In genomic region chr14:35050652-35051051, GRCh38 we compare ENCODE assay signal across 11 cellular contexts. TPM values are rescaled to one million over a fixed set of nuclear protein-coding genes. Genes with fewer than 3 reads are reported as not detected.
DNase-seq lines count a peak whose midpoint lies in the region; ATAC-seq and TF ChIP-seq lines count a peak whose summit lies in the region.
"Had no signal": no experiment of that assay in that cellular context is flagged by ENCODE, and none has a peak within 500 bp of the region (broad histone marks: within the 10 kb centered on the region; RNA-seq: fewer than 3 reads in every experiment).

No MANE protein-coding gene starts in this region.

- H3K9ac ChIP-seq in adipocyte (ENCODE audit: low read length) = no peak overlapping the region
- H3K9ac ChIP-seq: neural progenitor cell had no signal

- no peaks in the 10 kb centered on the region for H3K27me3 ChIP-seq in breast epithelium
- no peaks in the 10 kb centered on the region for H3K27me3 ChIP-seq in adipocyte (replicated peaks; ENCODE audit: control insufficient read depth, insufficient read depth, low read length)
- no peaks in the 10 kb centered on the region for H3K27me3 ChIP-seq in right atrium auricular region
- H3K27me3 ChIP-seq in thyroid gland = no peaks in the 10 kb centered on the region
- H3K27me3 ChIP-seq: neural progenitor cell had no signal

- H3K36me3 ChIP-seq in breast epithelium = no peaks in the 10 kb centered on the region
- H3K36me3 ChIP-seq in adipocyte (ENCODE audit: control insufficient read depth, insufficient read depth, low read length, severe bottlenecking) = peaks cover 14% of the 10 kb centered on the region
- H3K36me3 ChIP-seq in right atrium auricular region = peaks cover 15% of the 10 kb centered on the region
- H3K36me3 ChIP-seq in thyroid gland = peaks cover 8 to 10% of the 10 kb centered on the region in 2 donors

- no peaks in the 10 kb centered on the region for H3K27me3 Mint-ChIP-seq in MCF 10A (ENCODE audit: insufficient read depth, unreplicated experiment)
- H3K27me3 Mint-ChIP-seq: B cell; central memory CD8-positive, alpha-beta T cell had no signal

- H3K27ac Mint-ChIP-seq in MCF 10A (ENCODE audit: low read depth, unreplicated experiment) = peak overlapping the region; percentile 9
- H3K27ac Mint-ChIP-seq: B cell, neural progenitor cell had no signal

- TF ChIP-seq POLR2A in breast epithelium (IDR thresholded peaks at IDR 0.05) (no peak), thyroid gland (IDR thresholded peaks at IDR 0.05) (no peak)

- H3K36me3 Mint-ChIP-seq in MCF 10A (ENCODE audit: insufficient read depth, unreplicated experiment) = peaks cover 39% of the 10 kb centered on the region

- H3K27ac ChIP-seq in breast epithelium = no peak overlapping the region
- H3K27ac ChIP-seq in right atrium auricular region = peak overlapping the region; percentile 74 to 80
- peak overlapping the region in 2 of 3 donors; percentile 2 to 10 for H3K27ac ChIP-seq in thyroid gland
- H3K27ac ChIP-seq: neural progenitor cell had no signal

- no peaks in the 10 kb centered on the region for H3K9me3 Mint-ChIP-seq in MCF 10A (ENCODE audit: unreplicated experiment)
- H3K9me3 Mint-ChIP-seq: central memory CD8-positive, alpha-beta T cell; neural progenitor cell had no signal

- H3K4me1 ChIP-seq in breast epithelium (peaks cover 0 to 4% of the 10 kb centered on the region in 2 donors), adipocyte (ENCODE audit: control insufficient read depth, insufficient read depth, low read length) (peaks cover 25% of the 10 kb centered on the region), right atrium auricular region (peaks cover 0 to 40% of the 10 kb centered on the region in 2 donors), thyroid gland (peaks cover 18 to 39% of the 10 kb centered on the region in 2 donors)

- H3K9me3 ChIP-seq in breast epithelium (no peaks in the 10 kb centered on the region), adipocyte (ENCODE audit: control insufficient read depth, low read length) (no peaks in the 10 kb centered on the region), right atrium auricular region (no peaks in the 10 kb centered on the region), thyroid gland (no peaks in the 10 kb centered on the region)

- H3K4me3 Mint-ChIP-seq in MCF 10A (ENCODE audit: unreplicated experiment) = no peak overlapping the region
- H3K4me3 Mint-ChIP-seq: B cell; central memory CD8-positive, alpha-beta T cell; neural progenitor cell had no signal

- peak; percentile 52 for DNase-seq in MCF 10A (ENCODE audit: unreplicated experiment)
- no peak for DNase-seq in breast epithelium (ENCODE audit: low spot score in 2 of 2)
- DNase-seq in adipocyte (ENCODE audit: low read depth) = peak; percentile 66
- DNase-seq in right atrium auricular region (ENCODE audit: low spot score) = no peak
- DNase-seq in thyroid gland = no peak
- no peak for DNase-seq in amniotic stem cell (lab: John Stamatoyannopoulos, UW)

- ATAC-seq in HG03045 (IDR thresholded peaks at IDR 0.05; ENCODE audit: unreplicated experiment) (no peak), HG03175 (IDR thresholded peaks at IDR 0.05; ENCODE audit: unreplicated experiment) (no peak)

- peaks cover 14% of the 10 kb centered on the region for H3K4me1 Mint-ChIP-seq in MCF 10A (ENCODE audit: insufficient read depth, unreplicated experiment)

- CTCF ChIA-PET in MCF 10A (lab: Yijun Ruan, JAX) = interaction anchor here (0.6 kb wide), 1 partner anchor 44 kb away, joined by 4 read pairs; no protein-coding TSS in a partner anchor

- TF ChIP-seq CTCF in MCF 10A (IDR thresholded peaks at IDR 0.05; ENCODE audit: unreplicated experiment) (no peak), breast epithelium (IDR thresholded peaks at IDR 0.05) (no peak), right atrium auricular region (IDR thresholded peaks at IDR 0.05) (no peak), thyroid gland (IDR thresholded peaks at IDR 0.05) (no peak)

- intact Hi-C loops in MCF 10A (cut with micrococcal nuclease) (no loop called here), breast epithelium (cut with DNase I; ENCODE audit: low total_unique reads) (no loop called here), thyroid gland (cut with DNase I) (no loop called here)

- 52 to 54% methylated on average over 1 of the region's 1 CpG for WGBS in thyroid gland, 2 donors

- POLR2A ChIA-PET in MCF 10A (lab: Yijun Ruan, JAX) = interaction anchor here (0.7 to 1.8 kb wide), 3 partner anchors 10 to 114 kb away, joined by 3 to 8 read pairs (median 6); partner anchors contain the start of gene PPP2R3C

- H3K4me3 ChIP-seq in breast epithelium (no peak overlapping the region), adipocyte (ENCODE audit: low read length) (no peak overlapping the region), right atrium auricular region (no peak overlapping the region), thyroid gland (replicated peaks in 1 of 3) (no peak overlapping the region)
- H3K4me3 ChIP-seq: neural progenitor cell had no signal

- no TSS peak for BruUV-seq in MCF 10A (replicated peaks; lab: Mats Ljungman, UMichigan)

RNA-seq across cellular contexts. Expression of gene FAM177A1, which starts 4.6 kb away (rescaled TPM):
- 73.9 and 74.6 TPM in 2 replicates for total RNA-seq in MCF 10A (2022)
- total RNA-seq in breast epithelium = 10 to 100 TPM; 34.4 to 54.0 (median 47.2) TPM
- total RNA-seq in right atrium auricular region = 10 to 100 TPM; 58.1 to 61.8 TPM
- total RNA-seq in thyroid gland = 10 to 100 TPM; 36.2 to 55.6 (median 47.2) TPM

Comparison
In these comparisons a context has a peak if more than half of its experiments do, and no peak if none do; other contexts are left out.
1. DNase-seq: peak in MCF 10A (single experiment) and adipocyte (single experiment); none in breast epithelium (0 of 2), right atrium auricular region (single experiment), thyroid gland (0 of 2) and amniotic stem cell (single experiment).
2. H3K27ac ChIP-seq: peak in right atrium auricular region (2 of 2) and thyroid gland (2 of 3); none in breast epithelium (0 of 2).